Comparison of ENCODE assay signal across 21 cellular contexts in genomic region chr2:55090702-55091101, GRCh38. TPM values are rescaled to one million over a fixed set of nuclear protein-coding genes. Genes with fewer than 3 reads are reported as not detected.
DNase-seq lines count a peak whose midpoint lies in the region; ATAC-seq and TF ChIP-seq lines count a peak whose summit lies in the region.
"Had no signal": no experiment of that assay in that cellular context is flagged by ENCODE, and none has a peak within 500 bp of the region (broad histone marks: within the 10 kb centered on the region; RNA-seq: fewer than 3 reads in every experiment).

No MANE protein-coding gene starts in this region.

- H3K27me3 ChIP-seq in breast epithelium = no peaks in the 10 kb centered on the region
- no peaks in the 10 kb centered on the region for H3K27me3 ChIP-seq in SK-N-SH (ENCODE audit: insufficient read depth)
- no peaks in the 10 kb centered on the region for H3K27me3 ChIP-seq in spleen (replicated peaks in 1 of 7)
- H3K27me3 ChIP-seq: heart right ventricle, sigmoid colon, thyroid gland had no signal

- POLR2A ChIA-PET in MCF 10A (lab: Yijun Ruan, JAX) (no interaction called here), SK-N-SH (lab: Yijun Ruan, JAX) (no interaction called here)

- no peaks in the 10 kb centered on the region for H3K9me2 ChIP-seq in SK-N-SH

- no peak overlapping the region; the same call in 1 of the 2 replicates for H2AFZ ChIP-seq in SK-N-SH (ENCODE audit: low read depth)

- DNase-seq in MCF 10A (ENCODE audit: unreplicated experiment) = peak; percentile 42
- DNase-seq in breast epithelium (ENCODE audit: low spot score in 2 of 2) = no peak
- no peak for DNase-seq in SK-N-SH
- DNase-seq in fibroblast of gingiva (ENCODE audit: low read depth) = peak; percentile 29
- no peak for DNase-seq in activated CD4-positive, CD25-positive, alpha-beta regulatory T cell (lab: John Stamatoyannopoulos, UW)
- DNase-seq in spleen = no peak
- DNase-seq in stimulated activated CD4-positive, alpha-beta T cell treated with anti-CD3 and anti-CD28 coated beads, Interleukin-2, amount 100 ng/mL, for 48 hours = no peak
- DNase-seq: 8988T; activated CD4-positive, alpha-beta T cell treated with anti-CD3 and anti-CD28 coated beads, Interleukin-2, amount 50 U/mL, for 48 hours; amygdala; heart right ventricle; kidney; NCI-H1417; NCI-H2227 treated with DMSO at 0.1 percent for 48 hours; NK-92 treated with Interleukin-12 subunit alpha and Interleukin-12 subunit beta, amount 100 ng/mL, for 24 hours; occipital lobe; SHP77; sigmoid colon; T1000; thyroid gland had no signal

- no TSS peak for BruUV-seq in MCF 10A (replicated peaks; lab: Mats Ljungman, UMichigan)

- no peak overlapping the region for H3K9ac ChIP-seq in SK-N-SH

- no peak overlapping the region for H3K27ac ChIP-seq in breast epithelium
- no peak overlapping the region for H3K27ac ChIP-seq in SK-N-SH (ENCODE audit: low read depth in 2 of 2, low read length in 1 of 2)
- peak overlapping the region in 1 of 8 donors; percentile 82 for H3K27ac ChIP-seq in spleen
- H3K27ac ChIP-seq: sigmoid colon, thyroid gland had no signal

- H3K27me3 Mint-ChIP-seq in MCF 10A (ENCODE audit: insufficient read depth, unreplicated experiment) = no peaks in the 10 kb centered on the region

- TF ChIP-seq EP300 in SK-N-SH (IDR thresholded peaks at IDR 0.05; ENCODE audit: borderline replicate concordance in 1 of 2, low read depth in 1 of 2, low read length in 1 of 2) = no peak; a peak in 1 of 4 replicates

- H3K36me3 Mint-ChIP-seq in MCF 10A (ENCODE audit: insufficient read depth, unreplicated experiment) = peaks cover 6% of the 10 kb centered on the region

- ATAC-seq in HG03025 (IDR thresholded peaks at IDR 0.05; ENCODE audit: low FRiP score, unreplicated experiment) = no peak
- ATAC-seq: heart right ventricle had no signal

- WGBS in SK-N-SH (ENCODE audit: low lambda C conversion rate) = 88% methylated on average over 2 of the region's 2 CpGs
- WGBS in spleen, 5 donors = 73 to 87% (median 81%) methylated on average over 2 of the region's 2 CpGs

- no peak overlapping the region for H3K4me3 ChIP-seq in breast epithelium
- no peak overlapping the region for H3K4me3 ChIP-seq in SK-N-SH (ENCODE audit: low read depth in 2 of 2, low read length in 1 of 2)
- no peak overlapping the region for H3K4me3 ChIP-seq in spleen
- H3K4me3 ChIP-seq: heart right ventricle, sigmoid colon, thyroid gland had no signal

- H3K79me2 ChIP-seq in SK-N-SH (ENCODE audit: insufficient read depth) = no peaks in the 10 kb centered on the region

- intact Hi-C loops in MCF 10A (cut with micrococcal nuclease) = no loop called here
- intact Hi-C loops in breast epithelium (cut with DNase I; ENCODE audit: low total_unique reads) = no loop called here
- intact Hi-C loops in spleen (cut with DNase I; ENCODE audit: low total_unique reads) = no loop called here

- CTCF ChIA-PET in MCF 10A (lab: Yijun Ruan, JAX) (no interaction called here), SK-N-SH (lab: Yijun Ruan, JAX) (interaction anchor here (1.1 kb wide), 1 partner anchor 18 kb away, joined by 3 read pairs; no protein-coding TSS in a partner anchor)

- no peak overlapping the region for H3K4me3 Mint-ChIP-seq in MCF 10A (ENCODE audit: unreplicated experiment)

- no peak for TF ChIP-seq CTCF in MCF 10A (IDR thresholded peaks at IDR 0.05; ENCODE audit: unreplicated experiment)
- no peak for TF ChIP-seq CTCF in breast epithelium (IDR thresholded peaks at IDR 0.05)
- no peak for TF ChIP-seq CTCF in SK-N-SH (IDR thresholded peaks at IDR 0.05)
- no peak for TF ChIP-seq CTCF in spleen (IDR thresholded peaks at IDR 0.05 in 8 of 11, conservative IDR thresholded peaks at IDR 0.05 in 3 of 11)

- no peaks in the 10 kb centered on the region for H4K20me1 ChIP-seq in SK-N-SH (ENCODE audit: insufficient read depth)

- no peaks in the 10 kb centered on the region for H3K9me3 Mint-ChIP-seq in MCF 10A (ENCODE audit: unreplicated experiment)

- H3K27ac Mint-ChIP-seq in MCF 10A (ENCODE audit: low read depth, unreplicated experiment) = no peak overlapping the region

- no peak overlapping the region for H3K4me2 ChIP-seq in SK-N-SH

- no peaks in the 10 kb centered on the region for H3K9me3 ChIP-seq in breast epithelium
- no peaks in the 10 kb centered on the region for H3K9me3 ChIP-seq in SK-N-SH
- H3K9me3 ChIP-seq in spleen = no peaks in the 10 kb centered on the region
- H3K9me3 ChIP-seq: heart right ventricle, sigmoid colon, thyroid gland had no signal

- no peak for TF ChIP-seq RAD21 in SK-N-SH (IDR thresholded peaks at IDR 0.05; ENCODE audit: low read length)

- peaks cover 12% of the 10 kb centered on the region for H3F3A ChIP-seq in SK-N-SH (replicated peaks; ENCODE audit: insufficient read depth)

- TF ChIP-seq POLR2A in breast epithelium (IDR thresholded peaks at IDR 0.05) (no peak), spleen (IDR thresholded peaks at IDR 0.05) (no peak)

- peaks cover 19% of the 10 kb centered on the region for H3K4me1 Mint-ChIP-seq in MCF 10A (ENCODE audit: insufficient read depth, unreplicated experiment)

- H3K36me3 ChIP-seq in breast epithelium (no peaks in the 10 kb centered on the region), SK-N-SH (replicated peaks in 1 of 2; ENCODE audit: control insufficient read depth in 1 of 2, insufficient read depth in 2 of 2, low read length in 1 of 2) (no peaks in the 10 kb centered on the region), spleen (no peaks in the 10 kb centered on the region)
- H3K36me3 ChIP-seq: heart right ventricle, sigmoid colon, thyroid gland had no signal

- no peaks in the 10 kb centered on the region for H3K4me1 ChIP-seq in breast epithelium
- peaks cover 0 to 16% of the 10 kb centered on the region in 2 experiments; a peak in 1 of 4 replicates for H3K4me1 ChIP-seq in SK-N-SH (ENCODE audit: control insufficient read depth in 1 of 2, insufficient read depth in 2 of 2, low read depth in 1 of 2, low read length in 1 of 2)
- H3K4me1 ChIP-seq in spleen = peaks cover 0 to 24% (median 0%) of the 10 kb centered on the region in 6 donors
- H3K4me1 ChIP-seq: sigmoid colon had no signal

TF ChIP-seq in SK-N-SH, 30 proteins besides CTCF, POLR2A, EP300 and RAD21:
- TF ChIP-seq, protein P1, sequence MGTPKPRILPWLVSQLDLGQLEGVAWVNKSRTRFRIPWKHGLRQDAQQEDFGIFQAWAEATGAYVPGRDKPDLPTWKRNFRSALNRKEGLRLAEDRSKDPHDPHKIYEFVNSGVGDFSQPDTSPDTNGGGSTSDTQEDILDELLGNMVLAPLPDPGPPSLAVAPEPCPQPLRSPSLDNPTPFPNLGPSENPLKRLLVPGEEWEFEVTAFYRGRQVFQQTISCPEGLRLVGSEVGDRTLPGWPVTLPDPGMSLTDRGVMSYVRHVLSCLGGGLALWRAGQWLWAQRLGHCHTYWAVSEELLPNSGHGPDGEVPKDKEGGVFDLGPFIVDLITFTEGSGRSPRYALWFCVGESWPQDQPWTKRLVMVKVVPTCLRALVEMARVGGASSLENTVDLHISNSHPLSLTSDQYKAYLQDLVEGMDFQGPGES (IDR thresholded peaks at IDR 0.05; ENCODE audit: low read depth, low read length) = no peak
- TF ChIP-seq SIN3A (IDR thresholded peaks at IDR 0.05; ENCODE audit: borderline replicate concordance, low read depth, low read length) (no peak), FOSL2 (IDR thresholded peaks at IDR 0.05; ENCODE audit: borderline replicate concordance, low read depth) (peak; percentile 42; the same call in 1 of the 2 replicates), FOXJ3 (CRISPR knock-in tag; IDR thresholded peaks at IDR 0.05) (no peak), ELF1 (IDR thresholded peaks at IDR 0.05) (no peak), TCF12 (IDR thresholded peaks at IDR 0.05) (peak; percentile 91), FOXM1 (IDR thresholded peaks at IDR 0.05; ENCODE audit: low read depth) (no peak), POLR2AphosphoS5 (IDR thresholded peaks at IDR 0.05; ENCODE audit: low read depth, low read length) (no peak), JUND (IDR thresholded peaks at IDR 0.05) (peak; percentile 42; the same call in 1 of the 2 replicates), PBX3 (IDR thresholded peaks at IDR 0.05) (peak; percentile 74), RCOR1 (IDR thresholded peaks at IDR 0.05; ENCODE audit: low read length) (no peak)

RNA-seq across cellular contexts. Expression of gene RTN4, which starts 40.5 kb away (rescaled TPM):
- total RNA-seq in MCF 10A (2022) (389 and 391 TPM in 2 replicates), breast epithelium (100 to 1,000 TPM; 188 to 419 (median 201) TPM), spleen (100 to 1,000 TPM; 129 to 215 (median 168) TPM)
- polyA plus RNA-seq in SK-N-SH (2012; rRNA removed) (225 and 315 TPM in 2 replicates), spleen (10 to 100 TPM; 55.2 to 87.4 (median 76.3) TPM)
- 554 and 729 TPM in 2 replicates for polyA plus RNA-seq in SK-N-SH (2012; cell fraction: cytosol; rRNA removed)
- polyA plus RNA-seq in SK-N-SH (2012; cell fraction: nucleus; rRNA removed) = 502 and 652 TPM in 2 replicates

Comparison
In these comparisons a context has a peak if more than half of its experiments do, and no peak if none do; other contexts are left out.
1. DNase-seq: peak in MCF 10A (single experiment) and fibroblast of gingiva (single experiment); none in breast epithelium (0 of 2), SK-N-SH (single experiment), activated CD4-positive, CD25-positive, alpha-beta regulatory T cell (0 of 4), spleen (single experiment) and stimulated activated CD4-positive, alpha-beta T cell treated with anti-CD3 and anti-CD28 coated beads, Interleukin-2, amount 100 ng/mL, for 48 hours (0 of 2).